In genomic region chr7:43905209-43905946, GRCh38 we compare ENCODE assay signal across 8 cellular contexts. TPM values are rescaled to one million over a fixed set of nuclear protein-coding genes. Genes with fewer than 3 reads are reported as not detected.
DNase-seq lines count a peak whose midpoint lies in the region; ATAC-seq and TF ChIP-seq lines count a peak whose summit lies in the region.

No MANE protein-coding gene starts in this region.

- H3K36me3 ChIP-seq in mesendoderm (ENCODE audit: control insufficient read depth, insufficient read depth, low read length) = no peaks in the 10 kb centered on the region
- no peaks in the 10 kb centered on the region for H3K36me3 ChIP-seq in aorta (ENCODE audit: control insufficient read depth in 1 of 2, insufficient read depth in 2 of 2, low read length in 1 of 2)

- TF ChIP-seq CTCF in Calu3 (IDR thresholded peaks at IDR 0.05; ENCODE audit: unreplicated experiment) (no peak), GM10266 (IDR thresholded peaks at IDR 0.05; ENCODE audit: control insufficient read depth, insufficient read depth, low read depth, missing control alignments) (no peak)

- H2BK120ac ChIP-seq in mesendoderm (ENCODE audit: low read depth, low read length) = no peak overlapping the region

- H3K36me3 Mint-ChIP-seq in Calu3 (ENCODE audit: insufficient read depth, unreplicated experiment) = peaks cover 26% of the 10 kb centered on the region

- no peaks in the 10 kb centered on the region for H3K27me3 Mint-ChIP-seq in Calu3 (ENCODE audit: unreplicated experiment)

- H3K27ac Mint-ChIP-seq in Calu3 (ENCODE audit: unreplicated experiment) = peak overlapping the region; percentile 85

- peak overlapping the region; percentile 79 for H3K9ac ChIP-seq in mesendoderm (ENCODE audit: low read length)

- no peak overlapping the region for H3K4me3 ChIP-seq in mesendoderm (ENCODE audit: low read length)
- peak overlapping the region; percentile 96 to 99 for H3K4me3 ChIP-seq in aorta (ENCODE audit: low read length in 2 of 2)

- H3K27me3 ChIP-seq in mesendoderm (ENCODE audit: insufficient read depth, low read length, poor library complexity) = no peaks in the 10 kb centered on the region
- H3K27me3 ChIP-seq in aorta (ENCODE audit: control insufficient read depth in 1 of 2, insufficient read depth in 2 of 2, low read length in 1 of 2) = no peaks in the 10 kb centered on the region

- H3K27ac ChIP-seq in mesendoderm (ENCODE audit: low read depth, low read length) (no peak overlapping the region), aorta (ENCODE audit: low read depth in 1 of 2, low read length in 2 of 2) (peak overlapping the region; percentile 4 to 91)

- H3K4ac ChIP-seq in mesendoderm (ENCODE audit: low read depth, low read length) = no peak overlapping the region

- H4K8ac ChIP-seq in mesendoderm (ENCODE audit: low read depth, low read length) = no peak overlapping the region

- no peak overlapping the region for H3K18ac ChIP-seq in mesendoderm (ENCODE audit: low read length)

- DNase-seq in Calu3 (peak; percentile 61), NCI-H69 (lab: John Stamatoyannopoulos, UW) (peak; percentile 51), dermis blood vessel endothelial cell (peak; percentile 26), mesendoderm (peak; percentile 56), aorta (no peak), GM10266 (ENCODE audit: extremely low spot score) (no peak)

- no peak overlapping the region for H2BK15ac ChIP-seq in mesendoderm (replicated peaks; ENCODE audit: low read depth)

- H2BK5ac ChIP-seq in mesendoderm (ENCODE audit: low read length) = no peak overlapping the region

- H3K4me2 ChIP-seq in mesendoderm (ENCODE audit: low read length) = peak overlapping the region; percentile 81

- H3K56ac ChIP-seq in mesendoderm (ENCODE audit: low read length) = peak overlapping the region; percentile 4

- H3K79me1 ChIP-seq in mesendoderm (ENCODE audit: low read length) = peaks cover 6% of the 10 kb centered on the region

- H3K4me1 ChIP-seq in mesendoderm (ENCODE audit: control insufficient read depth, low read depth, low read length) (no peaks in the 10 kb centered on the region), aorta (ENCODE audit: control insufficient read depth in 1 of 2, insufficient read depth in 2 of 2, low read length in 2 of 2) (no peaks in the 10 kb centered on the region)

- ATAC-seq in aorta (ENCODE audit: low FRiP score) (peak; percentile 56), HG02610 (IDR thresholded peaks at IDR 0.05; ENCODE audit: unreplicated experiment) (no peak), GM19324 (IDR thresholded peaks at IDR 0.05; ENCODE audit: low FRiP score, unreplicated experiment) (no peak)

- no peak overlapping the region for H3K23ac ChIP-seq in mesendoderm (ENCODE audit: low read length)

- CTCF ChIA-PET in Calu3 (lab: Charles Lee) = interaction anchor here (0.6 to 3.1 kb wide), 5 partner anchors 10 to 322 kb away, joined by 3 to 12 read pairs (median 5); partner anchors contain the start of genes STK17A and UBE2D4

- H2AK5ac ChIP-seq in mesendoderm (ENCODE audit: low read length) = no peak overlapping the region

- no peaks in the 10 kb centered on the region for H3K9me3 ChIP-seq in aorta (ENCODE audit: control insufficient read depth, low read length)

- intact Hi-C loops in Calu3 (cut with micrococcal nuclease; ENCODE audit: unreplicated experiment) = no loop called here
- intact Hi-C loops in aorta (cut with DNase I) = no loop called here

- peak overlapping the region; percentile 80 for H3K4me3 Mint-ChIP-seq in Calu3 (ENCODE audit: low read depth, unreplicated experiment)

- peaks cover 5% of the 10 kb centered on the region for H3K79me2 ChIP-seq in mesendoderm (ENCODE audit: control insufficient read depth, insufficient read depth, low read length)

- no peaks in the 10 kb centered on the region for H3K9me3 Mint-ChIP-seq in Calu3 (ENCODE audit: low read depth, unreplicated experiment)

- peaks cover 11% of the 10 kb centered on the region for H3K4me1 Mint-ChIP-seq in Calu3 (ENCODE audit: low read depth, unreplicated experiment)

- BruUV-seq in Calu3 (replicated peaks; lab: Mats Ljungman, UMichigan) = no TSS peak

- WGBS in mesendoderm (ENCODE audit: extremely low coverage, insufficient coverage, low lambda C conversion rate) = no CpG with 5 or more reads among the region's 8 CpGs
- WGBS in aorta, 2 donors = 36 to 42% methylated on average over 8 of the region's 8 CpGs

- no peak overlapping the region for H4K5ac ChIP-seq in mesendoderm (ENCODE audit: low read length)

RNA-seq across cellular contexts. Expression of gene URGCP, which starts 1.0 kb away (rescaled TPM):
- 44.1 and 48.3 TPM in 2 replicates for total RNA-seq in Calu3 (2022)
- total RNA-seq in dermis blood vessel endothelial cell = 27.5 and 34.2 TPM in 2 replicates
- 13.1 TPM for polyA plus RNA-seq in mesendoderm (2013, experiment 1 of 2)
- 14.1 TPM for polyA plus RNA-seq in mesendoderm (2013, experiment 2 of 2)
- 10 to 100 TPM; 38.0 to 46.7 TPM for total RNA-seq in aorta
- polyA plus RNA-seq in aorta = 10 to 100 TPM in 1 of 2 donors, 1 to 10 TPM in 1; 9.1 to 24.2 TPM

RNA-seq across cellular contexts. Expression of gene UBE2D4, which starts 20.9 kb away (rescaled TPM):
- 21.4 and 22.7 TPM in 2 replicates for total RNA-seq in Calu3 (2022)
- total RNA-seq in dermis blood vessel endothelial cell = 6.1 and 9.5 TPM in 2 replicates
- 4.9 TPM for polyA plus RNA-seq in mesendoderm (2013, experiment 1 of 2)
- 4.4 TPM for polyA plus RNA-seq in mesendoderm (2013, experiment 2 of 2)
- total RNA-seq in aorta = 10 to 100 TPM; 21.6 to 21.8 TPM
- 10 to 100 TPM; 20.0 to 40.1 TPM for polyA plus RNA-seq in aorta

RNA-seq across cellular contexts. Expression of gene MRPS24, which starts 36.1 kb away (rescaled TPM):
- total RNA-seq in Calu3 (2022) (164 and 182 TPM in 2 replicates), dermis blood vessel endothelial cell (56.5 and 88.3 TPM in 2 replicates), aorta (10 to 100 TPM; 53.6 to 55.4 TPM)
- 190 TPM for polyA plus RNA-seq in mesendoderm (2013, experiment 1 of 2)
- polyA plus RNA-seq in mesendoderm (2013, experiment 2 of 2) = 186 TPM
- polyA plus RNA-seq in aorta = 100 to 1,000 TPM; 112 TPM

Comparison
In these comparisons a context has a peak if more than half of its experiments do, and no peak if none do; other contexts are left out.
1. DNase-seq: peak in Calu3 (single experiment), NCI-H69 (single experiment), dermis blood vessel endothelial cell (single experiment) and mesendoderm (single experiment); none in aorta (0 of 2) and GM10266 (single experiment).